ENCODE assay signal across 1 cellular context in the genomic region with DNA sequence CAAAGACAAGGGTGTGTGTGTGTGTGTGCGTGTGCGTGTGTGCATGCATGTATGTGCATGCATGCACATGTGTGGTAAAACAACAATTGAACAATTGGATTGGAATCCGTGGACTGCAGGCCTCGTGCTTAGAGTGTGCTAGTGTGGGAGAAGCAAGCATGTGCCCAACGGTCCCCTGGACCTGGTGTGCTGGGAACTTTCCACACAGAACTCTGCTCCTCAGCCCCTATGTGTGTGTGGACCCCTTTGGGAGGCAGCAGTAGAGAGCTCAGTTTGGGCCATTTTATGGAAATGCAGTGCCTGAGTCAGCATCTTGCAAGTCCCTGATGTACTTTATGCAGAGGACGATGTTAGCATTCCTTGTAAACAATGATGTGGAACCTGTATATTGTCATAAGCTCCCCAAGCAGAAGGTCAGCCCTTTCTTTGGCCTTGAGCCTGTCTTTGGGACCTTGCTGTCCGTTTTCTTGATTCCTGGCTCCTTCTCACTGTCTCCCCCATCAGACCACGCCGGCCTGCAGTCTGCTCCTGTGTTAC.
TF ChIP-seq lines count a peak whose summit lies in the region.

No MANE protein-coding gene starts in this region.

TF ChIP-seq in HepG2, 621 proteins besides CTCF, POLR2A, EP300 and RAD21:
- TF ChIP-seq, protein P1, sequence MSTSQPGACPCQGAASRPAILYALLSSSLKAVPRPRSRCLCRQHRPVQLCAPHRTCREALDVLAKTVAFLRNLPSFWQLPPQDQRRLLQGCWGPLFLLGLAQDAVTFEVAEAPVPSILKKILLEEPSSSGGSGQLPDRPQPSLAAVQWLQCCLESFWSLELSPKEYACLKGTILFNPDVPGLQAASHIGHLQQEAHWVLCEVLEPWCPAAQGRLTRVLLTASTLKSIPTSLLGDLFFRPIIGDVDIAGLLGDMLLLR (CRISPR knock-in tag; IDR thresholded peaks at IDR 0.05): no peak
- TF ChIP-seq MAFK (conservative IDR thresholded peaks at IDR 0.05 in 1 of 2, IDR thresholded peaks at IDR 0.05 in 1 of 2; ENCODE audit: low read length in 2 of 2): peak; percentile 12 to 45; a peak in 2 of 4 replicates
- TF ChIP-seq, protein P2, sequence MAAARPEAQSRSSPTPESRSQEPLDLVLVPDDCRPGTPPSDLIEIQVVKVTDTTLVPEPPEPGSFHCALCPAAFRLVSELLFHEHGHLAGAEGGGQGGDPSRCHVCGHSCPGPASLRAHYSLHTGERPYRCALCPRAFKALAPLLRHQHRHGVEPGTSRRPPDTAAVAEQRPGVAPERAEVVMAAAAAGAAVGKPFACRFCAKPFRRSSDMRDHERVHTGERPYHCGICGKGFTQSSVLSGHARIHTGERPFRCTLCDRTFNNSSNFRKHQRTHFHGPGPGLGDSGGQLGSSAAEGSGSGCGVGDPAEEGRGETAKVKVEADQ (CRISPR knock-in tag; IDR thresholded peaks at IDR 0.05; ENCODE audit: borderline replicate concordance): no peak
TF ChIP-seq in HepG2: peak in this region for 1.
